Comparison of ENCODE assay signal across 18 cellular contexts in genomic region chrX:42837747-42838146, GRCh38. TPM values are rescaled to one million over a fixed set of nuclear protein-coding genes. Genes with fewer than 3 reads are reported as not detected.
DNase-seq lines count a peak whose midpoint lies in the region; ATAC-seq and TF ChIP-seq lines count a peak whose summit lies in the region.
"Had no signal": no experiment of that assay in that cellular context is flagged by ENCODE, and none has a peak within 500 bp of the region (broad histone marks: within the 10 kb centered on the region; RNA-seq: fewer than 3 reads in every experiment).

No MANE protein-coding gene starts in this region.

- H3K4me3 ChIP-seq in OCI-LY3 (ENCODE audit: low read length) (no peak overlapping the region), GM23338 (no peak overlapping the region)
- H3K4me3 ChIP-seq: cardiac muscle cell, upper lobe of left lung had no signal

- no peak overlapping the region for H3K27ac Mint-ChIP-seq in GM23338
- H3K27ac Mint-ChIP-seq in activated naive CD4-positive, alpha-beta T cell treated with anti-CD3 and anti-CD28 coated beads for 36 hours, result no peak overlapping the region
- H3K27ac Mint-ChIP-seq: activated naive CD8-positive, alpha-beta T cell treated with anti-CD3 and anti-CD28 coated beads for 36 hours had no signal

- H3K36me3 ChIP-seq in OCI-LY3 (replicated peaks; ENCODE audit: low read depth, low read length) (peaks cover 2% of the 10 kb centered on the region), GM23338 (ENCODE audit: insufficient read depth) (no peaks in the 10 kb centered on the region)
- H3K36me3 ChIP-seq: cardiac muscle cell, upper lobe of left lung had no signal

- ATAC-seq in GM18511 (IDR thresholded peaks at IDR 0.05; ENCODE audit: unreplicated experiment) (peak; percentile 79), GM19463 (IDR thresholded peaks at IDR 0.05; ENCODE audit: unreplicated experiment) (peak; percentile 71), HG02973 (IDR thresholded peaks at IDR 0.05; ENCODE audit: unreplicated experiment) (peak; percentile 82), GM23338 (no peak)

- DNase-seq in SIG-M5 (lab: John Stamatoyannopoulos, UW), result no peak
- DNase-seq in NCI-H748 treated with DMSO at 0.1 percent for 48 hours (lab: John Stamatoyannopoulos, UW), result no peak
- no peak for DNase-seq in GM23338 (ENCODE audit: low spot score)
- DNase-seq in activated naive CD4-positive, alpha-beta T cell treated with anti-CD3 and anti-CD28 coated beads for 36 hours, result no peak
- DNase-seq: activated naive CD8-positive, alpha-beta T cell treated with anti-CD3 and anti-CD28 coated beads for 36 hours; effector memory CD4-positive, alpha-beta T cell; mammary epithelial cell; NCI-H2107; retina; upper lobe of left lung had no signal

- H3K4me1 Mint-ChIP-seq in GM23338, result peaks cover 8% of the 10 kb centered on the region; the same call in 2 of the 3 replicates
- no peaks in the 10 kb centered on the region for H3K4me1 Mint-ChIP-seq in activated naive CD4-positive, alpha-beta T cell treated with anti-CD3 and anti-CD28 coated beads for 36 hours (ENCODE audit: low read depth)

- no peak overlapping the region for H3K9ac ChIP-seq in OCI-LY3 (ENCODE audit: low read length)

- no peak overlapping the region for H3K4me3 Mint-ChIP-seq in GM23338
- no peak overlapping the region for H3K4me3 Mint-ChIP-seq in activated naive CD4-positive, alpha-beta T cell treated with anti-CD3 and anti-CD28 coated beads for 36 hours
- H3K4me3 Mint-ChIP-seq: activated naive CD8-positive, alpha-beta T cell treated with anti-CD3 and anti-CD28 coated beads for 36 hours had no signal

- no peaks in the 10 kb centered on the region for H3K27me3 ChIP-seq in OCI-LY3 (ENCODE audit: low read depth, low read length)
- H3K27me3 ChIP-seq in GM23338 (ENCODE audit: insufficient read depth), result no peaks in the 10 kb centered on the region
- H3K27me3 ChIP-seq: cardiac muscle cell, upper lobe of left lung had no signal

- H3K79me2 ChIP-seq in OCI-LY3 (ENCODE audit: low read length) (no peaks in the 10 kb centered on the region), GM23338 (replicated peaks; ENCODE audit: insufficient read depth) (no peaks in the 10 kb centered on the region)

- no peaks in the 10 kb centered on the region for H3K27me3 Mint-ChIP-seq in GM23338 (ENCODE audit: insufficient read depth, low read depth, poor library complexity)
- no peaks in the 10 kb centered on the region for H3K27me3 Mint-ChIP-seq in activated naive CD4-positive, alpha-beta T cell treated with anti-CD3 and anti-CD28 coated beads for 36 hours (ENCODE audit: low read depth)
- H3K27me3 Mint-ChIP-seq: activated naive CD8-positive, alpha-beta T cell treated with anti-CD3 and anti-CD28 coated beads for 36 hours had no signal

- H3K36me3 Mint-ChIP-seq in GM23338 (ENCODE audit: low read depth), result peaks cover 8% of the 10 kb centered on the region; the same call in 2 of the 3 replicates
- no peaks in the 10 kb centered on the region for H3K36me3 Mint-ChIP-seq in activated naive CD4-positive, alpha-beta T cell treated with anti-CD3 and anti-CD28 coated beads for 36 hours (ENCODE audit: low read depth)
- H3K36me3 Mint-ChIP-seq: activated naive CD8-positive, alpha-beta T cell treated with anti-CD3 and anti-CD28 coated beads for 36 hours had no signal

- no peaks in the 10 kb centered on the region for H3K9me3 ChIP-seq in OCI-LY3 (ENCODE audit: insufficient read depth, low read length)
- H3K9me3 ChIP-seq: upper lobe of left lung had no signal

- peaks cover 29% of the 10 kb centered on the region for H3K4me1 ChIP-seq in OCI-LY3 (ENCODE audit: low read length)
- peaks cover 3% of the 10 kb centered on the region; the same call in 1 of the 2 replicates for H3K4me1 ChIP-seq in GM23338 (ENCODE audit: insufficient read depth)
- H3K4me1 ChIP-seq: upper lobe of left lung had no signal

- H3K4me2 ChIP-seq in OCI-LY3 (ENCODE audit: low read length), result peak overlapping the region; percentile 39
- H3K4me2 ChIP-seq in GM23338, result no peak overlapping the region

- no peaks in the 10 kb centered on the region for H3K9me3 Mint-ChIP-seq in GM23338
- H3K9me3 Mint-ChIP-seq in activated naive CD4-positive, alpha-beta T cell treated with anti-CD3 and anti-CD28 coated beads for 36 hours, result no peaks in the 10 kb centered on the region
- H3K9me3 Mint-ChIP-seq: activated naive CD8-positive, alpha-beta T cell treated with anti-CD3 and anti-CD28 coated beads for 36 hours had no signal

- CTCF ChIA-PET in activated naive CD4-positive, alpha-beta T cell treated with anti-CD3 and anti-CD28 coated beads for 36 hours (lab: Charles Lee), result interaction anchor here (0.5 kb wide), 1 partner anchor 496 kb away, joined by 3 read pairs; no protein-coding TSS in a partner anchor

- H3K27ac ChIP-seq in OCI-LY3 (ENCODE audit: low read length) (peak overlapping the region; percentile 11; the same call in 1 of the 2 replicates), GM23338 (ENCODE audit: low read depth) (no peak overlapping the region)
- H3K27ac ChIP-seq: cardiac muscle cell, upper lobe of left lung had no signal

- H3F3A ChIP-seq in GM23338 (replicated peaks; ENCODE audit: low read depth), result no peaks in the 10 kb centered on the region

- 0 out of 2 replicates have a peak overlapping the region, but pooled peaks have one; percentile 54 for H2AFZ ChIP-seq in OCI-LY3 (ENCODE audit: low read depth, low read length)
- no peak overlapping the region for H2AFZ ChIP-seq in GM23338

- H4K20me1 ChIP-seq in OCI-LY3 (ENCODE audit: insufficient read depth, low read length), result no peaks in the 10 kb centered on the region
- H4K20me1 ChIP-seq in GM23338 (replicated peaks; ENCODE audit: insufficient read depth), result no peaks in the 10 kb centered on the region

- intact Hi-C loops in activated naive CD4-positive, alpha-beta T cell treated with anti-CD3 and anti-CD28 coated beads for 36 hours (cut with micrococcal nuclease), result no loop called here

- TF ChIP-seq CTCF in OCI-LY3 (IDR thresholded peaks at IDR 0.05; ENCODE audit: low read depth, low read length) (no peak), GM23338 (conservative IDR thresholded peaks at IDR 0.05; ENCODE audit: low read depth in 2 of 2) (no peak)

- no peaks in the 10 kb centered on the region for H3K9me2 ChIP-seq in GM23338 (ENCODE audit: insufficient read depth)

TF ChIP-seq in GM23338, 12 proteins besides CTCF, POLR2A, EP300 and RAD21 (continues in another document):
- TF ChIP-seq NANOG (IDR thresholded peaks at IDR 0.05; ENCODE audit: borderline replicate concordance) (no peak), STAT1 (IDR thresholded peaks at IDR 0.05; ENCODE audit: unreplicated experiment) (no peak), REST (IDR thresholded peaks at IDR 0.05; ENCODE audit: unreplicated experiment) (no peak), EZH2 (IDR thresholded peaks at IDR 0.05; ENCODE audit: low read depth, unreplicated experiment) (no peak), ETS1 (IDR thresholded peaks at IDR 0.05) (no peak), JUNB (IDR thresholded peaks at IDR 0.05; ENCODE audit: unreplicated experiment) (no peak), EZH2phosphoT487 (IDR thresholded peaks at IDR 0.05; ENCODE audit: unreplicated experiment) (no peak), CREB1 (CRISPR knock-in tag; IDR thresholded peaks at IDR 0.05; ENCODE audit: low read depth) (no peak)

RNA-seq across cellular contexts. Expression of gene PPP1R2C, which starts 59.8 kb away (rescaled TPM):
- not detected in 2 replicates for total RNA-seq in GM23338 (2014; rRNA removed; shearing (Covaris generic))
- polyA plus RNA-seq in GM23338 (2016; fragmentation: Nextera tagmentation; extraction: Ambion mirVana), result not detected in 2 replicates
- not detected for total RNA-seq in activated naive CD4-positive, alpha-beta T cell treated with anti-CD3 and anti-CD28 coated beads for 36 hours
- total RNA-seq: activated naive CD8-positive, alpha-beta T cell treated with anti-CD3 and anti-CD28 coated beads for 36 hours; cardiac muscle cell; fibroblast of villous mesenchyme; mammary epithelial cell; MCF 10A; upper lobe of left lung had no signal
- polyA plus RNA-seq: cardiac muscle cell, mammary epithelial cell, neural cell had no signal
